Comparison of ENCODE assay signal across 12 cellular contexts in the genomic region with DNA sequence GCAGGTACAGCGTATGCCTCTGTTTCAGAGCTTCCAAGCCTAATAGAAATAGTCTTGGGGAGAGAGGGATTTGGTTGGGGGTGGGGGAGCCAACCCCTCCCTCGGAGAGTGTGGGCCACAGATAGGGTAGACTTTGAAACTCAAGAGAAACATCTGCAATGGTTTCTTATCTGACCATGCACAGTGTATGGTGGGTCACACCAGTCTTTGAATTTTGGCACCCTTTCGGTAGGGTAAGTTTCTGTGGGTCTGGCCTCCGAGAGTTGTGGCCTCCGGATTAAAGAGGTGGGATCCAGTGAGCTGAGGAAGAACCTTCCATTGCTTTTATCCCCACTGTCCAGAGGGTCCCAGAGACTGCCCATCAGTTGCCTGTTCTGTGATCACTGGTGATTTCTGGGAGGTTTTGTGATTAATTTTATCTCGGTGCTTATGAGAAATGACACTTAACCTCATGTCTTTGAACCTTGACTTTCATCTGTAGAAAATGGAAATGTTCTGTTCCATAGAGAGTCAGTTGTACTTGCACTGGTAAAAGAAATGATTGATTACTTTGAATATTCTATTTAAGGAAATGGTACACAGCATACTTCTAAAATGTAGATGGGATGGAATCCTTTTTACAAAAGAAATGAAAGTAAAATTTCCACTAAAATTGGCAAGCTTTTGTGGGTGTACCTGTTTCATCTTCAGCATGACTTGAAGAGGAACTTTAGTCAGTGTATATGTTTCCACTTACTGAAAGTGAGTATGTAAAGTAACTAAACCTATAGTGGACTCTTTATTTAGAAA.
A peak's percentile ranks its signal among the peaks of the same experiment; 100 is the strongest.
DNase-seq lines count a peak whose midpoint lies in the region; ATAC-seq and TF ChIP-seq lines count a peak whose summit lies in the region.
"Had no signal": no experiment of that assay in that cellular context is flagged by ENCODE, and none has a peak within 500 bp of the region (broad histone marks: within the 10 kb centered on the region; RNA-seq: fewer than 3 reads in every experiment).

No MANE protein-coding gene starts in this region.

- H2BK12ac ChIP-seq in trophoblast cell (ENCODE audit: low read length) = no peak overlapping the region

- no peak overlapping the region for H2AFZ ChIP-seq in trophoblast cell (ENCODE audit: insufficient read depth, low read length, poor library complexity)

- BruUV-seq in MCF 10A (replicated peaks; lab: Mats Ljungman, UMichigan) = no TSS peak

- H3K79me2 ChIP-seq in trophoblast cell (ENCODE audit: control insufficient read depth, insufficient read depth, low read length, poor library complexity) = no peaks in the 10 kb centered on the region

- TF ChIP-seq CTCF in GM13976 (IDR thresholded peaks at IDR 0.05; ENCODE audit: borderline replicate concordance, control extremely low read depth, extremely low read depth, insufficient read depth, missing control alignments) = no peak
- TF ChIP-seq CTCF in MCF 10A (IDR thresholded peaks at IDR 0.05; ENCODE audit: unreplicated experiment) = no peak

- no peak overlapping the region for H4K12ac ChIP-seq in trophoblast cell (ENCODE audit: low read depth, low read length)

- intact Hi-C loops in MCF 10A (cut with micrococcal nuclease) = no loop called here

- no peak overlapping the region for H2BK120ac ChIP-seq in trophoblast cell (ENCODE audit: insufficient read depth, low read length, poor library complexity)

- no peaks in the 10 kb centered on the region for H3K27me3 Mint-ChIP-seq in central memory CD8-positive, alpha-beta T cell
- no peaks in the 10 kb centered on the region for H3K27me3 Mint-ChIP-seq in MCF 10A (ENCODE audit: insufficient read depth, unreplicated experiment)
- H3K27me3 Mint-ChIP-seq: dendritic cell treated with granulocyte-macrophage colony-stimulating factor and Interleukin-4, amounts not matched to agents 40 ng/mL and 50 ng/mL, for 4 days had no signal

- peak overlapping the region; percentile 81 for H3K27ac Mint-ChIP-seq in central memory CD8-positive, alpha-beta T cell (ENCODE audit: low read depth)
- H3K27ac Mint-ChIP-seq in MCF 10A (ENCODE audit: low read depth, unreplicated experiment) = no peak overlapping the region

- no peak overlapping the region for H3K4me2 ChIP-seq in trophoblast cell (ENCODE audit: low read length)

- H3K4me3 ChIP-seq in trophoblast cell (ENCODE audit: low read depth, low read length) = no peak overlapping the region

- peak; percentile 48 for ATAC-seq in GM21423 (IDR thresholded peaks at IDR 0.05; ENCODE audit: unreplicated experiment)
- ATAC-seq in HG03520 (IDR thresholded peaks at IDR 0.05; ENCODE audit: unreplicated experiment) = peak; percentile 44
- peak; percentile 16 for ATAC-seq in central memory CD8-positive, alpha-beta T cell (replicated peaks; ENCODE audit: extremely low read depth, poor library complexity, severe bottlenecking)
- ATAC-seq: left cardiac atrium had no signal

- H3K4me1 ChIP-seq in trophoblast cell (ENCODE audit: control insufficient read depth in 1 of 2, insufficient read depth in 2 of 2, low read length in 2 of 2) = peaks cover 0 to 3% of the 10 kb centered on the region in 2 experiments

- no peaks in the 10 kb centered on the region for H3K79me1 ChIP-seq in trophoblast cell (ENCODE audit: low read length)

- H3K4me1 Mint-ChIP-seq in central memory CD8-positive, alpha-beta T cell = peaks cover 75% of the 10 kb centered on the region
- H3K4me1 Mint-ChIP-seq in MCF 10A (ENCODE audit: insufficient read depth, unreplicated experiment) = peaks cover 18% of the 10 kb centered on the region

- H3K27ac ChIP-seq in trophoblast cell (ENCODE audit: low read depth, low read length) = no peak overlapping the region
- H3K27ac ChIP-seq: WERI-Rb-1 had no signal

- no peak overlapping the region for H3K23ac ChIP-seq in trophoblast cell (ENCODE audit: low read length)

- H3K36me3 ChIP-seq in trophoblast cell (ENCODE audit: control insufficient read depth in 1 of 2, insufficient read depth in 2 of 2, low read length in 2 of 2) = no peaks in the 10 kb centered on the region
- H3K36me3 ChIP-seq: WERI-Rb-1 had no signal

- no peak overlapping the region for H2AK5ac ChIP-seq in trophoblast cell (ENCODE audit: low read length)

- POLR2A ChIA-PET in MCF 10A (lab: Yijun Ruan, JAX) = interaction anchor here (0.6 to 1.6 kb wide), 2 partner anchors 17 to 59 kb away, joined by 3 read pairs; no protein-coding TSS in a partner anchor

- in situ Hi-C loops in GM13976 (cut with MboI; ENCODE audit: low sequenced_read_pairs, unreplicated experiment) = loop anchor here (10.0 kb wide), 1 partner anchor 94 kb away; no protein-coding TSS in a partner anchor

- DNase-seq in GM13976 (ENCODE audit: low spot score) (peak; percentile 39), trophoblast cell (no peak), MCF 10A (ENCODE audit: unreplicated experiment) (no peak), NCI-H2081 treated with DMSO at 0.1 percent for 48 hours (lab: John Stamatoyannopoulos, UW) (no peak), putamen (ENCODE audit: low spot score) (no peak)
- DNase-seq in central memory CD8-positive, alpha-beta T cell (ENCODE audit: low spot score in 2 of 2) = no peak
- DNase-seq: GDM1, left cardiac atrium, WERI-Rb-1 had no signal

- H3K9me3 Mint-ChIP-seq in central memory CD8-positive, alpha-beta T cell = no peaks in the 10 kb centered on the region
- H3K9me3 Mint-ChIP-seq in MCF 10A (ENCODE audit: unreplicated experiment) = no peaks in the 10 kb centered on the region
- H3K9me3 Mint-ChIP-seq: dendritic cell treated with granulocyte-macrophage colony-stimulating factor and Interleukin-4, amounts not matched to agents 40 ng/mL and 50 ng/mL, for 4 days had no signal

- no CpG with 5 or more reads among the region's 6 CpGs for WGBS in trophoblast cell (ENCODE audit: extremely low coverage, insufficient coverage, insufficient read length)

- H3K36me3 Mint-ChIP-seq in central memory CD8-positive, alpha-beta T cell (ENCODE audit: insufficient read depth) = peaks cover 11% of the 10 kb centered on the region
- no peaks in the 10 kb centered on the region for H3K36me3 Mint-ChIP-seq in MCF 10A (ENCODE audit: insufficient read depth, unreplicated experiment)

- H3K14ac ChIP-seq in trophoblast cell (ENCODE audit: low read length) = no peak overlapping the region

- no peaks in the 10 kb centered on the region for H3K9me3 ChIP-seq in trophoblast cell (ENCODE audit: insufficient read depth, low read depth, low read length)

- H3K4ac ChIP-seq in trophoblast cell (ENCODE audit: low read depth, low read length) = no peak overlapping the region

- no peaks in the 10 kb centered on the region for H3K27me3 ChIP-seq in trophoblast cell (ENCODE audit: insufficient read depth, low read length)

- no peak overlapping the region for H2BK5ac ChIP-seq in trophoblast cell (ENCODE audit: low read depth, low read length, poor library complexity)

- no peak overlapping the region for H4K91ac ChIP-seq in trophoblast cell (ENCODE audit: low read depth, low read length)

- H4K8ac ChIP-seq in trophoblast cell (ENCODE audit: low read depth, low read length) = no peak overlapping the region

- CTCF ChIA-PET in MCF 10A (lab: Yijun Ruan, JAX) = no interaction called here

- H3K9ac ChIP-seq in trophoblast cell (ENCODE audit: low read length) = no peak overlapping the region

- no peak overlapping the region for H3K18ac ChIP-seq in trophoblast cell (ENCODE audit: low read length)

- H3K4me3 Mint-ChIP-seq in central memory CD8-positive, alpha-beta T cell = peak overlapping the region; percentile 75
- H3K4me3 Mint-ChIP-seq in MCF 10A (ENCODE audit: unreplicated experiment) = no peak overlapping the region
- H3K4me3 Mint-ChIP-seq: dendritic cell treated with granulocyte-macrophage colony-stimulating factor and Interleukin-4, amounts not matched to agents 40 ng/mL and 50 ng/mL, for 4 days had no signal
